24 cellular contexts compared by ENCODE assay signal in the genomic region with DNA sequence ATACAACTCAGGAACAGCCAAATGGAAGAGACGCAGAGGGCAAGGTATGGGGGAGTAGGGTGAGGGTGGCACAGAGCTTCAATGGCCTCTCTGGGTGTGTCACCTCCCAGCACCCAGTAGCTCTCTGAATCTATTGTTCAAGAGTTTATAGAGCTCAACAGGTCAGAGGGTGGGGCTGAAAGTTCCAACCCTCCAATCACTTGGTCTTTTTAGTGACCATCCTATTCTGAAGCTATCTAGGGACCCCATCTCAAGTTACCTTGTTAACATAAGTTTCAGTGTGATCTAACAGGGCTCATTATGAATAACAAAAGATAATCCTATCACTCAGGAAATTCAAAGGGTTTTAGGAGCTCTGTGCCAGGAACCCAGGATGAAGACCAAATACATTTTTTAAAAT. TPM values are rescaled to one million over a fixed set of nuclear protein-coding genes. Genes with fewer than 3 reads are reported as not detected.
DNase-seq lines count a peak whose midpoint lies in the region; ATAC-seq and TF ChIP-seq lines count a peak whose summit lies in the region.
"Had no signal": no experiment of that assay in that cellular context is flagged by ENCODE, and none has a peak within 500 bp of the region (broad histone marks: within the 10 kb centered on the region; RNA-seq: fewer than 3 reads in every experiment).

No MANE protein-coding gene starts in this region.

- H3K27ac Mint-ChIP-seq in H9 (no peak overlapping the region), progenitor cell of endocrine pancreas (no peak overlapping the region)
- H3K27ac Mint-ChIP-seq in naive thymus-derived CD8-positive, alpha-beta T cell: no peak overlapping the region
- H3K27ac Mint-ChIP-seq: CD4-positive, alpha-beta T cell; HFFc6 had no signal

- no peak overlapping the region for H3K4ac ChIP-seq in H9 (ENCODE audit: low read depth, low read length)

- H3K36me3 Mint-ChIP-seq in H9 (ENCODE audit: insufficient read depth in 1 of 3, low read depth in 3 of 3) (no peaks in the 10 kb centered on the region), progenitor cell of endocrine pancreas (ENCODE audit: insufficient read depth) (no peaks in the 10 kb centered on the region)
- no peaks in the 10 kb centered on the region for H3K36me3 Mint-ChIP-seq in naive thymus-derived CD8-positive, alpha-beta T cell

- no peak overlapping the region for H3K4me2 ChIP-seq in H9 (ENCODE audit: insufficient read depth, insufficient read length, low read length)
- H3K4me2 ChIP-seq: BLaER1 treated with 17β-estradiol and CSF1 and Interleukin-3, amounts not matched to agents 10 nM and 100 nM had no signal

- H2BK12ac ChIP-seq in H9 (ENCODE audit: insufficient read length, low read depth, low read length): no peak overlapping the region

- H2AFZ ChIP-seq in H9 (ENCODE audit: low read length): no peak overlapping the region

- H3K9me3 ChIP-seq in A673 (ENCODE audit: low read depth, low read length, poor library complexity, severe bottlenecking) (no peaks in the 10 kb centered on the region), H9 (ENCODE audit: control insufficient read depth, low read depth, low read length) (no peaks in the 10 kb centered on the region), NT2/D1 (ENCODE audit: insufficient read depth, low read length) (peaks cover 17% of the 10 kb centered on the region; the same call in 1 of the 2 replicates), iPS-20b (ENCODE audit: insufficient read depth, low read depth, low read length) (no peaks in the 10 kb centered on the region)
- H3K9me3 ChIP-seq: BLaER1 treated with 17β-estradiol and CSF1 and Interleukin-3, amounts not matched to agents 10 nM and 100 nM; Peyer's patch had no signal

- H3K18ac ChIP-seq in H9 (ENCODE audit: insufficient read length, low read depth, low read length): no peak overlapping the region

- H3K27ac ChIP-seq in A673 (ENCODE audit: low read depth, low read length, poor library complexity, severe bottlenecking) (no peak overlapping the region), H9 (ENCODE audit: insufficient read length, low read depth, low read length) (no peak overlapping the region), iPS-20b (ENCODE audit: low read length) (no peak overlapping the region)
- H3K27ac ChIP-seq: BLaER1 treated with 17β-estradiol and CSF1 and Interleukin-3, amounts not matched to agents 10 nM and 100 nM; Peyer's patch had no signal

- no peaks in the 10 kb centered on the region for H3K36me3 ChIP-seq in A673 (ENCODE audit: insufficient read depth, low read length, poor library complexity, severe bottlenecking)
- no peaks in the 10 kb centered on the region for H3K36me3 ChIP-seq in NT2/D1 (ENCODE audit: insufficient read depth, insufficient read length, low read length)
- H3K36me3 ChIP-seq in iPS-20b (ENCODE audit: insufficient read depth, low read depth, low read length): no peaks in the 10 kb centered on the region
- H3K36me3 ChIP-seq: BLaER1 treated with 17β-estradiol and CSF1 and Interleukin-3, amounts not matched to agents 10 nM and 100 nM; Peyer's patch had no signal

- POLR2A ChIA-PET in A673 (lab: Charles Lee; ENCODE audit: low non-redundant PET): interaction anchor here (0.6 kb wide), 1 partner anchor 58 kb away, joined by 3 read pairs; no protein-coding TSS in a partner anchor
- POLR2A ChIA-PET in naive thymus-derived CD8-positive, alpha-beta T cell (lab: Charles Lee): no interaction called here

- H3K4me1 Mint-ChIP-seq in H9 (peaks cover 35 to 38% of the 10 kb centered on the region in 2 experiments), progenitor cell of endocrine pancreas (ENCODE audit: low read depth) (peaks cover 11% of the 10 kb centered on the region)
- H3K4me1 Mint-ChIP-seq in naive thymus-derived CD8-positive, alpha-beta T cell: peaks cover 5 to 15% (median 8%) of the 10 kb centered on the region in 4 donors

- no peak overlapping the region for H2BK15ac ChIP-seq in H9 (ENCODE audit: low read depth, low read length)

- H2AK5ac ChIP-seq in H9 (ENCODE audit: insufficient read length, low read length): no peak overlapping the region

- no TSS peak for BruUV-seq in A673 (replicated peaks; lab: Mats Ljungman, UMichigan)

- H3K4me3 Mint-ChIP-seq in H9: no peak overlapping the region
- H3K4me3 Mint-ChIP-seq in progenitor cell of endocrine pancreas (ENCODE audit: low read depth): no peak overlapping the region
- H3K4me3 Mint-ChIP-seq in naive thymus-derived CD8-positive, alpha-beta T cell: no peak overlapping the region
- H3K4me3 Mint-ChIP-seq: CD4-positive, alpha-beta T cell; HFFc6 had no signal

- H2BK20ac ChIP-seq in H9 (ENCODE audit: low read depth, low read length, poor library complexity, severe bottlenecking): no peak overlapping the region

- no peaks in the 10 kb centered on the region for H3K23me2 ChIP-seq in H9 (ENCODE audit: insufficient read length, low read depth, low read length, poor library complexity, severe bottlenecking)

- H3K56ac ChIP-seq in H9 (ENCODE audit: insufficient read length, low read depth, low read length): no peak overlapping the region

- peak; percentile 73 for DNase-seq in A673 (ENCODE audit: low spot score)
- peak; percentile 61 for DNase-seq in H9
- DNase-seq in NT2/D1 (ENCODE audit: low read depth, low spot score): peak; percentile 71
- DNase-seq in progenitor cell of endocrine pancreas (ENCODE audit: low spot score, unreplicated experiment): no peak
- DNase-seq in naive thymus-derived CD8-positive, alpha-beta T cell: no peak
- DNase-seq: AML-193; CD4-positive, alpha-beta T cell; GDM1; HFFc6; NCI-H1092; NCI-H1417 treated with DMSO at 0.1 percent for 48 hours; NCI-H1694 treated with DMSO at 0.1 percent for 48 hours; NCI-H2081; NCI-H524; NCI-H82; OCI-M1; Peyer's patch; SHP77 treated with DMSO at 0.1 percent for 48 hours; T-helper 1 cell had no signal

- H4K8ac ChIP-seq in H9 (replicated peaks; ENCODE audit: insufficient read length, low read depth, low read length): no peak overlapping the region

- H2BK120ac ChIP-seq in H9 (ENCODE audit: low read depth, low read length, poor library complexity, severe bottlenecking): no peak overlapping the region

- no peak for TF ChIP-seq CTCF in A673 (conservative IDR thresholded peaks at IDR 0.05; ENCODE audit: low read depth, low read length)
- no peak for TF ChIP-seq CTCF in H9 (conservative IDR thresholded peaks at IDR 0.05)
- no peak for TF ChIP-seq CTCF in progenitor cell of endocrine pancreas (IDR thresholded peaks at IDR 0.05; ENCODE audit: unreplicated experiment)

- H3K27me3 Mint-ChIP-seq in H9 (ENCODE audit: low read depth): no peaks in the 10 kb centered on the region
- no peaks in the 10 kb centered on the region for H3K27me3 Mint-ChIP-seq in progenitor cell of endocrine pancreas
- peaks cover 5 to 10% (median 5%) of the 10 kb centered on the region in 5 donors for H3K27me3 Mint-ChIP-seq in naive thymus-derived CD8-positive, alpha-beta T cell

- no peak overlapping the region for H3T11ph ChIP-seq in H9 (ENCODE audit: low read length)

- no peaks in the 10 kb centered on the region for H3K27me3 ChIP-seq in A673 (replicated peaks; ENCODE audit: insufficient read depth, low read depth, low read length, poor library complexity)
- H3K27me3 ChIP-seq in H9 (ENCODE audit: insufficient read depth, low read length): no peaks in the 10 kb centered on the region
- H3K27me3 ChIP-seq in NT2/D1 (ENCODE audit: insufficient read depth, insufficient read length): no peaks in the 10 kb centered on the region
- no peaks in the 10 kb centered on the region for H3K27me3 ChIP-seq in iPS-20b (ENCODE audit: insufficient read depth, low read length)
- H3K27me3 ChIP-seq: BLaER1 treated with 17β-estradiol and CSF1 and Interleukin-3, amounts not matched to agents 10 nM and 100 nM; Peyer's patch had no signal

- H2BK5ac ChIP-seq in H9 (ENCODE audit: insufficient read length, low read length): no peak overlapping the region

- no peak overlapping the region for H4K91ac ChIP-seq in H9 (ENCODE audit: insufficient read length, low read depth, low read length)

- H3K4me3 ChIP-seq in A673 (ENCODE audit: low read depth, low read length, poor library complexity, severe bottlenecking) (no peak overlapping the region), NT2/D1 (ENCODE audit: insufficient read length, low read depth) (no peak overlapping the region), iPS-20b (ENCODE audit: low read length) (peak overlapping the region; percentile 12; the same call in 1 of the 2 replicates)
- H3K4me3 ChIP-seq: BLaER1 treated with 17β-estradiol and CSF1 and Interleukin-3, amounts not matched to agents 10 nM and 100 nM; GM12878; Peyer's patch had no signal

- H3K9me3 Mint-ChIP-seq in H9 (no peaks in the 10 kb centered on the region; a peak in 1 of 5 replicates), progenitor cell of endocrine pancreas (ENCODE audit: low read depth) (no peaks in the 10 kb centered on the region)
- no peaks in the 10 kb centered on the region for H3K9me3 Mint-ChIP-seq in naive thymus-derived CD8-positive, alpha-beta T cell
- H3K9me3 Mint-ChIP-seq: CD4-positive, alpha-beta T cell; HFFc6 had no signal

- no peaks in the 10 kb centered on the region for H3K79me2 ChIP-seq in H9 (ENCODE audit: insufficient read depth, low read length)

- intact Hi-C loops in A673 (cut with micrococcal nuclease; ENCODE audit: unreplicated experiment): loop anchor here (10.0 kb wide), 1 partner anchor 394 kb away; no protein-coding TSS in a partner anchor

- no peaks in the 10 kb centered on the region for H4K20me1 ChIP-seq in H9 (ENCODE audit: control insufficient read depth, insufficient read depth, insufficient read length)
- H4K20me1 ChIP-seq: BLaER1 treated with 17β-estradiol and CSF1 and Interleukin-3, amounts not matched to agents 10 nM and 100 nM had no signal

- peaks cover 17% of the 10 kb centered on the region for H3K4me1 ChIP-seq in A673 (ENCODE audit: insufficient read depth, low read length, poor library complexity, severe bottlenecking)
- peaks cover 11% of the 10 kb centered on the region for H3K4me1 ChIP-seq in H9 (ENCODE audit: insufficient read depth, low read length)
- H3K4me1 ChIP-seq in NT2/D1 (ENCODE audit: insufficient read depth, insufficient read length): peaks cover 7% of the 10 kb centered on the region
- H3K4me1 ChIP-seq in iPS-20b (ENCODE audit: insufficient read depth, low read length): peaks cover 24% of the 10 kb centered on the region; the same call in 1 of the 2 replicates

- H3K23ac ChIP-seq in H9 (ENCODE audit: insufficient read length, low read depth, low read length): no peak overlapping the region

- CTCF ChIA-PET in A673 (lab: Charles Lee): no interaction called here

- ATAC-seq in GM21723 (IDR thresholded peaks at IDR 0.05; ENCODE audit: unreplicated experiment): no peak
- no peak for ATAC-seq in naive thymus-derived CD8-positive, alpha-beta T cell
- no peak for ATAC-seq in HG02571 (IDR thresholded peaks at IDR 0.05; ENCODE audit: unreplicated experiment)
- ATAC-seq: GM12878 had no signal

- H3K79me1 ChIP-seq in H9 (ENCODE audit: insufficient read depth, low read depth, low read length, poor library complexity, severe bottlenecking): no peaks in the 10 kb centered on the region

- WGBS in H9 (ENCODE audit: extremely low coverage, insufficient read length, low lambda C conversion rate): no CpG with 5 or more reads among the region's 1 CpG

- H3K9ac ChIP-seq in H9 (ENCODE audit: extremely low read depth, insufficient read length, low read length) (no peak overlapping the region), NT2/D1 (ENCODE audit: insufficient read length, low read depth) (no peak overlapping the region), iPS-20b (ENCODE audit: low read depth, low read length) (no peak overlapping the region)
- H3K9ac ChIP-seq: BLaER1 treated with 17β-estradiol and CSF1 and Interleukin-3, amounts not matched to agents 10 nM and 100 nM had no signal

- no peak overlapping the region for H3K14ac ChIP-seq in H9 (ENCODE audit: insufficient read depth, low read length)

- H4K5ac ChIP-seq in H9 (ENCODE audit: insufficient read length, low read depth, low read length): no peak overlapping the region

RNA-seq across cellular contexts. Expression of gene ZNF697, which starts 31.2 kb away (rescaled TPM):
- total RNA-seq in A673 (2021): 4.8 and 4.9 TPM in 2 replicates
- 17.4 and 17.9 TPM in 2 replicates for total RNA-seq in H9 (2021)
- 21.3 and 22.3 TPM in 2 replicates for total RNA-seq in progenitor cell of endocrine pancreas
- total RNA-seq in naive thymus-derived CD8-positive, alpha-beta T cell: under 1 TPM in 1 of 2 experiments, not detected in 1; 0.08 TPM
- not detected for polyA plus RNA-seq in naive thymus-derived CD8-positive, alpha-beta T cell

RNA-seq across cellular contexts. Expression of gene PHGDH, which starts 32.5 kb away (rescaled TPM):
- total RNA-seq in A673 (2021) (499 and 575 TPM in 2 replicates), H9 (2021) (458 and 485 TPM in 2 replicates), progenitor cell of endocrine pancreas (428 and 452 TPM in 2 replicates)
- 10 to 100 TPM; 61.2 to 64.9 TPM for total RNA-seq in naive thymus-derived CD8-positive, alpha-beta T cell
- 10 to 100 TPM; 18.5 to 55.9 (median 53.3) TPM for polyA plus RNA-seq in naive thymus-derived CD8-positive, alpha-beta T cell

Comparison
In these comparisons a context has a peak if more than half of its experiments do, and no peak if none do; other contexts are left out.
1. DNase-seq: peak in A673 (single experiment), H9 (single experiment) and NT2/D1 (single experiment); none in progenitor cell of endocrine pancreas (single experiment) and naive thymus-derived CD8-positive, alpha-beta T cell (0 of 10).